Comparison of ENCODE assay signal across 2 cellular contexts in the genomic region with DNA sequence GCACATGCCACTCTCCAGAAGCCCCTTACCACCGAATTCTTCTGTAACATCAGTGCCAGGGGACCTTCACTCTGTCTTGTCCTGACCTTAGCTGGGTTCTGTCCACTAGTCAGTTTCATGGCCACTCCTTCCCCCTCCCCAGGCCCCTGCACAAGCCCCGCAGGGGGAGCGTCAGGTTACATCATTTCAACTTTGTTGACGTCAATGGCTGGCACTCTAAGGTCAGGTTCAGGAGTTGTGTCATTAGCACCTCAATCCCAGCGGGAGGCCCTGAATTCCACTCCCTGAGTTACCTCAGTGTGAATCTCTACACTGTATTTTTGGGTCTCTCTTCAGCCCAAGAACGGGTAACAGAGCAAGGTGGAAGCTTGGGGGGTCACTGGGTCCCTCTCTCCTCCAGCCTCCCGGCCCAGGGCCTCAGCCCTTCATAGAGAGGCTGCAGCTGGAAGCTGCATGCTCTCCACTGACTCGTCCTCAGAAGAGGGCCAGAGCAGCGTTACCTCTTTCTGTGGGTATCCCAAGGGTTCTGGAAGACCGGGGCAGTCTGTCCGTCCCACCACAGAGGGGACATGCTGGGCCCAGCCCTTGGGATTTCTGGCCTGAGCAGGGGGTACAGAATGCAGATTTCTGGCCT.
TF ChIP-seq lines count a peak whose summit lies in the region.

No MANE protein-coding gene starts in this region.

TF ChIP-seq in HEK293, 187 proteins besides CTCF, POLR2A, EP300 and RAD21:
- TF ChIP-seq OSR2 (tag by site-specific recombination; IDR thresholded peaks at IDR 0.05): 0 out of 2 replicates have a peak, but pooled peaks have one; percentile 19
- no peak for TF ChIP-seq SCRT2 (tag by site-specific recombination; IDR thresholded peaks at IDR 0.05)
- no peak for TF ChIP-seq ZNF324 (tag by site-specific recombination; IDR thresholded peaks at IDR 0.05)
- TF ChIP-seq GLIS1 (tag by site-specific recombination; IDR thresholded peaks at IDR 0.05): peak; percentile 43; the same call in 1 of the 2 replicates
- TF ChIP-seq, protein P1, sequence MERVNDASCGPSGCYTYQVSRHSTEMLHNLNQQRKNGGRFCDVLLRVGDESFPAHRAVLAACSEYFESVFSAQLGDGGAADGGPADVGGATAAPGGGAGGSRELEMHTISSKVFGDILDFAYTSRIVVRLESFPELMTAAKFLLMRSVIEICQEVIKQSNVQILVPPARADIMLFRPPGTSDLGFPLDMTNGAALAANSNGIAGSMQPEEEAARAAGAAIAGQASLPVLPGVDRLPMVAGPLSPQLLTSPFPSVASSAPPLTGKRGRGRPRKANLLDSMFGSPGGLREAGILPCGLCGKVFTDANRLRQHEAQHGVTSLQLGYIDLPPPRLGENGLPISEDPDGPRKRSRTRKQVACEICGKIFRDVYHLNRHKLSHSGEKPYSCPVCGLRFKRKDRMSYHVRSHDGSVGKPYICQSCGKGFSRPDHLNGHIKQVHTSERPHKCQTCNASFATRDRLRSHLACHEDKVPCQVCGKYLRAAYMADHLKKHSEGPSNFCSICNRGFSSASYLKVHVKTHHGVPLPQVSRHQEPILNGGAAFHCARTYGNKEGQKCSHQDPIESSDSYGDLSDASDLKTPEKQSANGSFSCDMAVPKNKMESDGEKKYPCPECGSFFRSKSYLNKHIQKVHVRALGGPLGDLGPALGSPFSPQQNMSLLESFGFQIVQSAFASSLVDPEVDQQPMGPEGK (tag by site-specific recombination; IDR thresholded peaks at IDR 0.05): peak; percentile 29; the same call in 1 of the 2 replicates
- TF ChIP-seq ZNF23 (tag by site-specific recombination; IDR thresholded peaks at IDR 0.05; ENCODE audit: borderline replicate concordance): no peak
- TF ChIP-seq WT1 (tag by site-specific recombination; IDR thresholded peaks at IDR 0.05): peak; percentile 53; the same call in 1 of the 2 replicates
- TF ChIP-seq ZNF664 (tag by site-specific recombination; IDR thresholded peaks at IDR 0.05): no peak
- TF ChIP-seq ZIC2 (tag by site-specific recombination; IDR thresholded peaks at IDR 0.05): peak; percentile 31
- TF ChIP-seq ZNF560 (tag by site-specific recombination; IDR thresholded peaks at IDR 0.05; ENCODE audit: borderline replicate concordance): no peak
- TF ChIP-seq, protein P2, sequence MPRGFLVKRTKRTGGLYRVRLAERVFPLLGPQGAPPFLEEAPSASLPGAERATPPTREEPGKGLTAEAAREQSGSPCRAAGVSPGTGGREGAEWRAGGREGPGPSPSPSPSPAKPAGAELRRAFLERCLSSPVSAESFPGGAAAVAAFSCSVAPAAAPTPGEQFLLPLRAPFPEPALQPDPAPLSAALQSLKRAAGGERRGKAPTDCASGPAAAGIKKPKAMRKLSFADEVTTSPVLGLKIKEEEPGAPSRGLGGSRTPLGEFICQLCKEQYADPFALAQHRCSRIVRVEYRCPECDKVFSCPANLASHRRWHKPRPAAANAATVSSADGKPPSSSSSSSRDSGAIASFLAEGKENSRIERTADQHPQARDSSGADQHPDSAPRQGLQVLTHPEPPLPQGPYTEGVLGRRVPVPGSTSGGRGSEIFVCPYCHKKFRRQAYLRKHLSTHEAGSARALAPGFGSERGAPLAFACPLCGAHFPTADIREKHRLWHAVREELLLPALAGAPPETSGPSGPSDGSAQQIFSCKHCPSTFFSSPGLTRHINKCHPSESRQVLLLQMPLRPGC (tag by site-specific recombination; IDR thresholded peaks at IDR 0.05): 0 out of 2 replicates have a peak, but pooled peaks have one; percentile 24
- TF ChIP-seq, protein P3, sequence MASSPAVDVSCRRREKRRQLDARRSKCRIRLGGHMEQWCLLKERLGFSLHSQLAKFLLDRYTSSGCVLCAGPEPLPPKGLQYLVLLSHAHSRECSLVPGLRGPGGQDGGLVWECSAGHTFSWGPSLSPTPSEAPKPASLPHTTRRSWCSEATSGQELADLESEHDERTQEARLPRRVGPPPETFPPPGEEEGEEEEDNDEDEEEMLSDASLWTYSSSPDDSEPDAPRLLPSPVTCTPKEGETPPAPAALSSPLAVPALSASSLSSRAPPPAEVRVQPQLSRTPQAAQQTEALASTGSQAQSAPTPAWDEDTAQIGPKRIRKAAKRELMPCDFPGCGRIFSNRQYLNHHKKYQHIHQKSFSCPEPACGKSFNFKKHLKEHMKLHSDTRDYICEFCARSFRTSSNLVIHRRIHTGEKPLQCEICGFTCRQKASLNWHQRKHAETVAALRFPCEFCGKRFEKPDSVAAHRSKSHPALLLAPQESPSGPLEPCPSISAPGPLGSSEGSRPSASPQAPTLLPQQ (tag by site-specific recombination; IDR thresholded peaks at IDR 0.05): no peak
- TF ChIP-seq, protein P4, sequence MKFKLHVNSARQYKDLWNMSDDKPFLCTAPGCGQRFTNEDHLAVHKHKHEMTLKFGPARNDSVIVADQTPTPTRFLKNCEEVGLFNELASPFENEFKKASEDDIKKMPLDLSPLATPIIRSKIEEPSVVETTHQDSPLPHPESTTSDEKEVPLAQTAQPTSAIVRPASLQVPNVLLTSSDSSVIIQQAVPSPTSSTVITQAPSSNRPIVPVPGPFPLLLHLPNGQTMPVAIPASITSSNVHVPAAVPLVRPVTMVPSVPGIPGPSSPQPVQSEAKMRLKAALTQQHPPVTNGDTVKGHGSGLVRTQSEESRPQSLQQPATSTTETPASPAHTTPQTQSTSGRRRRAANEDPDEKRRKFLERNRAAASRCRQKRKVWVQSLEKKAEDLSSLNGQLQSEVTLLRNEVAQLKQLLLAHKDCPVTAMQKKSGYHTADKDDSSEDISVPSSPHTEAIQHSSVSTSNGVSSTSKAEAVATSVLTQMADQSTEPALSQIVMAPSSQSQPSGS (tag by site-specific recombination; IDR thresholded peaks at IDR 0.05; ENCODE audit: low read depth): peak; percentile 54
- no peak for TF ChIP-seq ZNF10 (tag by site-specific recombination; IDR thresholded peaks at IDR 0.05)
- 0 out of 2 replicates have a peak, but pooled peaks have one; percentile 61 for TF ChIP-seq ZBTB21 (tag by site-specific recombination; IDR thresholded peaks at IDR 0.05)
- TF ChIP-seq ZNF629 (tag by site-specific recombination; IDR thresholded peaks at IDR 0.05): peak; percentile 89
- no peak for TF ChIP-seq ZNF146 (tag by site-specific recombination; IDR thresholded peaks at IDR 0.05)
- TF ChIP-seq, protein P5, sequence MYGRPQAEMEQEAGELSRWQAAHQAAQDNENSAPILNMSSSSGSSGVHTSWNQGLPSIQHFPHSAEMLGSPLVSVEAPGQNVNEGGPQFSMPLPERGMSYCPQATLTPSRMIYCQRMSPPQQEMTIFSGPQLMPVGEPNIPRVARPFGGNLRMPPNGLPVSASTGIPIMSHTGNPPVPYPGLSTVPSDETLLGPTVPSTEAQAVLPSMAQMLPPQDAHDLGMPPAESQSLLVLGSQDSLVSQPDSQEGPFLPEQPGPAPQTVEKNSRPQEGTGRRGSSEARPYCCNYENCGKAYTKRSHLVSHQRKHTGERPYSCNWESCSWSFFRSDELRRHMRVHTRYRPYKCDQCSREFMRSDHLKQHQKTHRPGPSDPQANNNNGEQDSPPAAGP (tag by site-specific recombination; IDR thresholded peaks at IDR 0.05): peak; percentile 42; the same call in 1 of the 2 replicates

TF ChIP-seq in H1, 55 proteins besides CTCF, POLR2A, EP300 and RAD21:
- no peak for TF ChIP-seq JUND (IDR thresholded peaks at IDR 0.05; ENCODE audit: low read length)
- TF ChIP-seq CREB1 (IDR thresholded peaks at IDR 0.05): peak; percentile 69; the same call in 1 of the 2 replicates
